In the genomic region with DNA sequence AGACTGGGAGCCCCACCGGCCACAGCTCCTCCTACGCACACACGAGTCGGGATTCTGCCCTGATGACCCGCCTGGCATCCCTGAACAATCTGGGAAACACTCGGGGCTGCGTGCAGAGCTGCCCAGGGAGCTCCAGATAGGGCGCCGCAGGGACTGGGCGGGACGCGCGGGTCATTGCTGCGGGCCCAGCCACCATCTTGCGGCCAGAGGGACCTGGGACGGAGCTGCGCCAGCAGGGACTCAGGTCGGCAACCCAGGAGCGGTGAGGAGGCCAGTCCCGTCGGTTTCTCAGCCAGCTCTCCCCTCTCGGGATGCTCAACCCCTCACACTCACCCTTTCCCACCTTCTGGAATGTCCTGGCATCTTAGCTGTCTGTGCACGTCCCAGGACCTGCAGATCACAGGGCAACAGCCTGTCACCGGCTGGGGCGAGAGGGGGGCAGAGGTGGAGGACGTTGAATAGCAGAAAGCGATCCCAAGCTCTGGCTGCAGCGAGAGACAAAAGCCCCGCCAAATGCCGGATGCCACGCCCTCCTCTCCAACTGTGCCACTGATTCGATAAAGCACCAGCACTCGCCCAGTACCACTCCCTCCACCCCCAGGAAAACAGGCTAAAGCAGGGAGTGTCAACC, we compare ENCODE assay signal across 8 cellular contexts. TPM values are rescaled to one million over a fixed set of nuclear protein-coding genes. Genes with fewer than 3 reads are reported as not detected.
DNase-seq lines count a peak whose midpoint lies in the region; ATAC-seq and TF ChIP-seq lines count a peak whose summit lies in the region.

No MANE protein-coding gene starts in this region.

- peak; percentile 73 for ATAC-seq in foreskin keratinocyte
- ATAC-seq in GM21529 (IDR thresholded peaks at IDR 0.05; ENCODE audit: unreplicated experiment), result no peak

- no peak overlapping the region for H3K27ac Mint-ChIP-seq in activated T-cell treated with anti-CD3 and anti-CD28 coated beads, Interleukin-2, amount 50 U/mL, for 24 hours

- no peaks in the 10 kb centered on the region for H3K36me3 Mint-ChIP-seq in activated T-cell treated with anti-CD3 and anti-CD28 coated beads, Interleukin-2, amount 50 U/mL, for 24 hours (ENCODE audit: low read depth)

- H3K4me1 ChIP-seq in foreskin keratinocyte (no peaks in the 10 kb centered on the region), osteoblast (ENCODE audit: insufficient read depth, low read length) (no peaks in the 10 kb centered on the region), uterus (no peaks in the 10 kb centered on the region)

- H3K9me2 ChIP-seq in SU-DHL-6 (replicated peaks; ENCODE audit: insufficient read depth, low read length), result no peaks in the 10 kb centered on the region

- H3K79me2 ChIP-seq in SU-DHL-6 (ENCODE audit: insufficient read depth, low read length), result no peaks in the 10 kb centered on the region
- H3K79me2 ChIP-seq in osteoblast (ENCODE audit: insufficient read depth, low read length), result no peaks in the 10 kb centered on the region

- H4K20me1 ChIP-seq in SU-DHL-6 (ENCODE audit: low read depth, low read length) (no peaks in the 10 kb centered on the region), osteoblast (ENCODE audit: insufficient read depth, low read length) (no peaks in the 10 kb centered on the region)

- H3K36me3 ChIP-seq in SU-DHL-6 (ENCODE audit: low read length) (no peaks in the 10 kb centered on the region), osteoblast (ENCODE audit: insufficient read depth, low read length) (no peaks in the 10 kb centered on the region), uterus (no peaks in the 10 kb centered on the region)

- peaks cover 8% of the 10 kb centered on the region for H3K9me3 Mint-ChIP-seq in activated T-cell treated with anti-CD3 and anti-CD28 coated beads, Interleukin-2, amount 50 U/mL, for 24 hours

- peak overlapping the region; percentile 82 for H3K4me2 ChIP-seq in SU-DHL-6 (ENCODE audit: low read depth, low read length, poor library complexity, severe bottlenecking)
- H3K4me2 ChIP-seq in osteoblast (ENCODE audit: insufficient read depth, low read length), result peak overlapping the region; percentile 40

- TF ChIP-seq POLR2A in uterus (IDR thresholded peaks at IDR 0.05), result no peak

- peak overlapping the region; percentile 70 for H3K4me3 Mint-ChIP-seq in activated T-cell treated with anti-CD3 and anti-CD28 coated beads, Interleukin-2, amount 50 U/mL, for 24 hours

- H3K27me3 ChIP-seq in SU-DHL-6 (ENCODE audit: low read length) (no peaks in the 10 kb centered on the region), foreskin keratinocyte (peaks cover 4% of the 10 kb centered on the region), osteoblast (ENCODE audit: insufficient read depth, low read length) (no peaks in the 10 kb centered on the region), uterus (no peaks in the 10 kb centered on the region)

- peaks cover 40% of the 10 kb centered on the region for H3K27me3 Mint-ChIP-seq in activated T-cell treated with anti-CD3 and anti-CD28 coated beads, Interleukin-2, amount 50 U/mL, for 24 hours

- H2AFZ ChIP-seq in SU-DHL-6 (ENCODE audit: low read depth, low read length, severe bottlenecking) (peak overlapping the region; percentile 94), osteoblast (ENCODE audit: low read length) (peak overlapping the region; percentile 46)

- DNase-seq in activated T-cell treated with anti-CD3 and anti-CD28 coated beads, Interleukin-2, amount 50 U/mL, for 24 hours, result peak; percentile 37
- DNase-seq in activated T-cell treated with anti-CD3 and anti-CD28 coated beads for 4 hours (no peak), foreskin keratinocyte (peak in 1 of 2 donors; percentile 42), osteoblast (ENCODE audit: insufficient read length, low spot score, missing footprints) (peak; percentile 68), uterus (no peak), AML-193 (lab: John Stamatoyannopoulos, UW) (no peak)

- H3K27ac ChIP-seq in SU-DHL-6 (ENCODE audit: low read depth, low read length) (0 out of 2 replicates have a peak overlapping the region, but pooled peaks have one; percentile 18), foreskin keratinocyte (no peak overlapping the region), osteoblast (ENCODE audit: low read depth, low read length) (no peak overlapping the region), uterus (no peak overlapping the region)

- H3F3A ChIP-seq in SU-DHL-6 (ENCODE audit: insufficient read depth), result peaks cover 4% of the 10 kb centered on the region; the same call in 1 of the 2 replicates

- H3K9ac ChIP-seq in SU-DHL-6 (ENCODE audit: low read length), result peak overlapping the region; percentile 68

- TF ChIP-seq CTCF in SU-DHL-6 (IDR thresholded peaks at IDR 0.05; ENCODE audit: insufficient read depth, low read length, poor library complexity, severe bottlenecking), result no peak
- no peak for TF ChIP-seq CTCF in foreskin keratinocyte (conservative IDR thresholded peaks at IDR 0.05)
- no peak for TF ChIP-seq CTCF in osteoblast (IDR thresholded peaks at IDR 0.05; ENCODE audit: extremely low read depth, low read depth, low read length)
- TF ChIP-seq CTCF in uterus (IDR thresholded peaks at IDR 0.05), result no peak

- H3K9me3 ChIP-seq in SU-DHL-6 (ENCODE audit: insufficient read depth, low read length) (no peaks in the 10 kb centered on the region), osteoblast (ENCODE audit: low read depth, low read length) (no peaks in the 10 kb centered on the region), uterus (no peaks in the 10 kb centered on the region)

- peaks cover 10% of the 10 kb centered on the region for H3K4me1 Mint-ChIP-seq in activated T-cell treated with anti-CD3 and anti-CD28 coated beads, Interleukin-2, amount 50 U/mL, for 24 hours (ENCODE audit: low read depth)

- H3K4me3 ChIP-seq in SU-DHL-6 (ENCODE audit: insufficient read depth, low read length, poor library complexity, severe bottlenecking) (peak overlapping the region; percentile 75), osteoblast (ENCODE audit: insufficient read depth, low read length) (peak overlapping the region; percentile 52), uterus (peak overlapping the region in 1 of 2 donors; percentile 8)

- intact Hi-C loops in uterus (cut with DNase I; ENCODE audit: low total_unique reads), result no loop called here

RNA-seq across cellular contexts. Expression of gene ZNF91, which starts 20.4 kb away (rescaled TPM):
- total RNA-seq in foreskin keratinocyte (9.8 and 10.3 TPM in 2 replicates), osteoblast (14.8 and 20.6 TPM in 2 replicates), uterus (100 to 1,000 TPM in 2 of 4 donors, 10 to 100 TPM in 2; 39.4 to 119 (median 76.6) TPM)
- 2.7 TPM in 2 replicates for polyA plus RNA-seq in foreskin keratinocyte

Comparison
In these comparisons a context has a peak if more than half of its experiments do, and no peak if none do; other contexts are left out.
1. DNase-seq: peak in activated T-cell treated with anti-CD3 and anti-CD28 coated beads, Interleukin-2, amount 50 U/mL, for 24 hours (single experiment) and osteoblast (single experiment); none in activated T-cell treated with anti-CD3 and anti-CD28 coated beads for 4 hours (single experiment), uterus (0 of 2) and AML-193 (0 of 2).